Comparison of ENCODE assay signal across 9 cellular contexts in genomic region chr22:45212306-45212709, GRCh38. TPM values are rescaled to one million over a fixed set of nuclear protein-coding genes. Genes with fewer than 3 reads are reported as not detected.
A peak's percentile ranks its signal among the peaks of the same experiment; 100 is the strongest.
DNase-seq lines count a peak whose midpoint lies in the region; ATAC-seq, FAIRE-seq and TF ChIP-seq lines count a peak whose summit lies in the region.
"Had no signal": no experiment of that assay in that cellular context is flagged by ENCODE, and none has a peak within 500 bp of the region (broad histone marks: within the 10 kb centered on the region; RNA-seq: fewer than 3 reads in every experiment).

No MANE protein-coding gene starts in this region.

- no peak for FAIRE-seq in D721Med (lab: Jason Lieb, UNC)

- TF ChIP-seq CTCF in BJ (IDR thresholded peaks at IDR 0.05; ENCODE audit: insufficient read depth, low read depth, low read length) (peak; percentile 35; the same call in 1 of the 2 replicates), fibroblast of villous mesenchyme (IDR thresholded peaks at IDR 0.05; ENCODE audit: insufficient read depth, low read depth, low read length) (peak; percentile 16), D721Med (IDR thresholded peaks at IDR 0.05; ENCODE audit: insufficient read depth, missing control alignments) (no peak)

- H3K4me3 ChIP-seq in BJ (ENCODE audit: low read depth, low read length) (peak overlapping the region; percentile 36), fibroblast of villous mesenchyme (ENCODE audit: low read depth, low read length) (peak overlapping the region; percentile 56)

- DNase-seq in BJ (ENCODE audit: low read depth) (peak; percentile 79), SHP77 (lab: John Stamatoyannopoulos, UW) (peak; percentile 77 to 78), fibroblast of villous mesenchyme (ENCODE audit: low read depth) (peak; percentile 95), non-pigmented ciliary epithelial cell (ENCODE audit: low read depth) (peak; percentile 62), D721Med (ENCODE audit: insufficient read length, low spot score) (no peak)
- DNase-seq in activated CD4-positive, alpha-beta T cell treated with anti-CD3 and anti-CD28 coated beads for 4 hours: no peak
- DNase-seq: activated CD4-positive, alpha-beta T cell treated with anti-CD3 and anti-CD28 coated beads, Interleukin-2, amount 50 U/mL, for 1 hour had no signal

- 0 out of 2 replicates have a peak, but pooled peaks cover 3% of the 10 kb centered on the region for H3K36me3 ChIP-seq in BJ (ENCODE audit: control insufficient read depth, insufficient read depth, low read length)

- ATAC-seq in HG03025 (IDR thresholded peaks at IDR 0.05; ENCODE audit: low FRiP score, unreplicated experiment) (no peak), GM19328 (IDR thresholded peaks at IDR 0.05; ENCODE audit: unreplicated experiment) (no peak)

- CTCF ChIA-PET in BJ (lab: Yijun Ruan, JAX): interaction anchor here (0.8 to 1.6 kb wide), 3 partner anchors 9 to 56 kb away, joined by 3 to 4 read pairs (median 3); no protein-coding TSS in a partner anchor

- POLR2A ChIA-PET in BJ (lab: Charles Lee): no interaction called here

- H3K27me3 ChIP-seq in BJ (ENCODE audit: control insufficient read depth, insufficient read depth, low read length): no peaks in the 10 kb centered on the region

RNA-seq across cellular contexts. Expression of gene KIAA0930, which starts 28.4 kb away (rescaled TPM):
- polyA plus RNA-seq in BJ (2011; rRNA removed): 44.0 and 64.0 TPM in 2 replicates
- polyA minus RNA-seq in BJ (2011; rRNA and poly(A)+ RNA removed): 23.6 and 33.1 TPM in 2 replicates
- total RNA-seq in fibroblast of villous mesenchyme: 44.5 and 55.4 TPM in 2 replicates

RNA-seq across cellular contexts. Expression of gene NUP50, which starts 48.6 kb away (rescaled TPM):
- 11.0 and 12.4 TPM in 2 replicates for polyA plus RNA-seq in BJ (2011; rRNA removed)
- 12.5 and 13.3 TPM in 2 replicates for polyA minus RNA-seq in BJ (2011; rRNA and poly(A)+ RNA removed)
- total RNA-seq in fibroblast of villous mesenchyme: 37.4 and 41.9 TPM in 2 replicates

Comparison
In these comparisons a context has a peak if more than half of its experiments do, and no peak if none do; other contexts are left out.
1. DNase-seq: peak in BJ (single experiment), SHP77 (2 of 2), fibroblast of villous mesenchyme (single experiment) and non-pigmented ciliary epithelial cell (single experiment); none in D721Med (single experiment) and activated CD4-positive, alpha-beta T cell treated with anti-CD3 and anti-CD28 coated beads for 4 hours (0 of 2).